ENCODE assay signal across 1 cellular context in genomic region chr3:120147072-120147871, GRCh38.
TF ChIP-seq lines count a peak whose summit lies in the region.

No MANE protein-coding gene starts in this region.

TF ChIP-seq in H1, 55 proteins besides CTCF, POLR2A, EP300 and RAD21 (continued from another document):
- no peak for TF ChIP-seq USF2 (IDR thresholded peaks at IDR 0.05; ENCODE audit: low read length)
- TF ChIP-seq CTBP2 (IDR thresholded peaks at IDR 0.05; ENCODE audit: borderline replicate concordance, insufficient read depth, insufficient read length, low read length) = no peak
- TF ChIP-seq ASH2L (IDR thresholded peaks at IDR 0.05; ENCODE audit: low read length) = no peak
- TF ChIP-seq TAF1 (IDR thresholded peaks at IDR 0.05; ENCODE audit: low read depth, low read length) = no peak
- no peak for TF ChIP-seq SIX5 (IDR thresholded peaks at IDR 0.05; ENCODE audit: low read depth, low read length)
- no peak for TF ChIP-seq MAX (IDR thresholded peaks at IDR 0.05)
- TF ChIP-seq CBX5 (IDR thresholded peaks at IDR 0.05; ENCODE audit: low read depth, low read length) = no peak
TF ChIP-seq in H1: peak in this region for 0.
